ENCODE assay signal across 1 cellular context in genomic region chr5:174532453-174533126, GRCh38.
A peak's percentile ranks its signal among the peaks of the same experiment; 100 is the strongest.
TF ChIP-seq lines count a peak whose summit lies in the region.

No MANE protein-coding gene starts in this region.

TF ChIP-seq in K562, 482 proteins besides CTCF, POLR2A, EP300 and RAD21 (continued from another document and continues in another):
- TF ChIP-seq HMGXB4 (CRISPR knock-in tag; IDR thresholded peaks at IDR 0.05) = no peak
- TF ChIP-seq ZNF384 (IDR thresholded peaks at IDR 0.05; ENCODE audit: low read depth, low read length) = no peak
- no peak for TF ChIP-seq PHF8 (IDR thresholded peaks at IDR 0.05; ENCODE audit: borderline replicate concordance, low read length)
- TF ChIP-seq NR2C2 (CRISPR knock-in tag; IDR thresholded peaks at IDR 0.05) = no peak
- peak; percentile 44 for TF ChIP-seq NR2C2 (tag; IDR thresholded peaks at IDR 0.05)
- peak in 1 of 2 experiments; percentile 19; a peak in 2 of 4 replicates for TF ChIP-seq NRF1 (conservative IDR thresholded peaks at IDR 0.05 in 1 of 2, IDR thresholded peaks at IDR 0.05 in 1 of 2)
- TF ChIP-seq FUS (optimal IDR thresholded peaks at IDR 0.05; ENCODE audit: low read depth, low read length) = no peak
- TF ChIP-seq PTBP1 (IDR thresholded peaks at IDR 0.05; ENCODE audit: low read depth, low read length) = no peak
- TF ChIP-seq ZC3H8 (IDR thresholded peaks at IDR 0.05) = no peak
- no peak for TF ChIP-seq KDM4B (IDR thresholded peaks at IDR 0.05; ENCODE audit: borderline replicate concordance in 2 of 2, low read depth in 1 of 2)
- TF ChIP-seq NCOR1 (IDR thresholded peaks at IDR 0.05) = peak; percentile 58
- TF ChIP-seq, protein P1, sequence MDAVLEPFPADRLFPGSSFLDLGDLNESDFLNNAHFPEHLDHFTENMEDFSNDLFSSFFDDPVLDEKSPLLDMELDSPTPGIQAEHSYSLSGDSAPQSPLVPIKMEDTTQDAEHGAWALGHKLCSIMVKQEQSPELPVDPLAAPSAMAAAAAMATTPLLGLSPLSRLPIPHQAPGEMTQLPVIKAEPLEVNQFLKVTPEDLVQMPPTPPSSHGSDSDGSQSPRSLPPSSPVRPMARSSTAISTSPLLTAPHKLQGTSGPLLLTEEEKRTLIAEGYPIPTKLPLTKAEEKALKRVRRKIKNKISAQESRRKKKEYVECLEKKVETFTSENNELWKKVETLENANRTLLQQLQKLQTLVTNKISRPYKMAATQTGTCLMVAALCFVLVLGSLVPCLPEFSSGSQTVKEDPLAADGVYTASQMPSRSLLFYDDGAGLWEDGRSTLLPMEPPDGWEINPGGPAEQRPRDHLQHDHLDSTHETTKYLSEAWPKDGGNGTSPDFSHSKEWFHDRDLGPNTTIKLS (IDR thresholded peaks at IDR 0.05; ENCODE audit: borderline replicate concordance, low read depth) = peak; percentile 54; the same call in 1 of the 2 replicates
- TF ChIP-seq ELF1 (tag; IDR thresholded peaks at IDR 0.05) = no peak
- TF ChIP-seq FOXM1 (IDR thresholded peaks at IDR 0.05; ENCODE audit: low read depth) = no peak
- TF ChIP-seq FOXM1 (CRISPR knock-in tag; IDR thresholded peaks at IDR 0.05; ENCODE audit: low read depth) = no peak
- TF ChIP-seq, protein P2, sequence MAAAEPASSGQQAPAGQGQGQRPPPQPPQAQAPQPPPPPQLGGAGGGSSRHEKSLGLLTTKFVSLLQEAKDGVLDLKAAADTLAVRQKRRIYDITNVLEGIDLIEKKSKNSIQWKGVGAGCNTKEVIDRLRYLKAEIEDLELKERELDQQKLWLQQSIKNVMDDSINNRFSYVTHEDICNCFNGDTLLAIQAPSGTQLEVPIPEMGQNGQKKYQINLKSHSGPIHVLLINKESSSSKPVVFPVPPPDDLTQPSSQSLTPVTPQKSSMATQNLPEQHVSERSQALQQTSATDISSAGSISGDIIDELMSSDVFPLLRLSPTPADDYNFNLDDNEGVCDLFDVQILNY (CRISPR knock-in tag; IDR thresholded peaks at IDR 0.05) = no peak
- TF ChIP-seq, protein P3, sequence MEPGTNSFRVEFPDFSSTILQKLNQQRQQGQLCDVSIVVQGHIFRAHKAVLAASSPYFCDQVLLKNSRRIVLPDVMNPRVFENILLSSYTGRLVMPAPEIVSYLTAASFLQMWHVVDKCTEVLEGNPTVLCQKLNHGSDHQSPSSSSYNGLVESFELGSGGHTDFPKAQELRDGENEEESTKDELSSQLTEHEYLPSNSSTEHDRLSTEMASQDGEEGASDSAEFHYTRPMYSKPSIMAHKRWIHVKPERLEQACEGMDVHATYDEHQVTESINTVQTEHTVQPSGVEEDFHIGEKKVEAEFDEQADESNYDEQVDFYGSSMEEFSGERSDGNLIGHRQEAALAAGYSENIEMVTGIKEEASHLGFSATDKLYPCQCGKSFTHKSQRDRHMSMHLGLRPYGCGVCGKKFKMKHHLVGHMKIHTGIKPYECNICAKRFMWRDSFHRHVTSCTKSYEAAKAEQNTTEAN (CRISPR knock-in tag; IDR thresholded peaks at IDR 0.05) = no peak
- TF ChIP-seq GATA2 (CRISPR knock-in tag; IDR thresholded peaks at IDR 0.05) = no peak
- TF ChIP-seq ARID3A (IDR thresholded peaks at IDR 0.05; ENCODE audit: borderline replicate concordance, low read depth, low read length) = peak; percentile 74; the same call in 1 of the 2 replicates
- 0 out of 4 replicates have a peak, but pooled peaks of 1 of the 2 experiments have one; percentile 24 for TF ChIP-seq TBL1XR1 (IDR thresholded peaks at IDR 0.05; ENCODE audit: low read length in 2 of 2)
- no peak for TF ChIP-seq MEF2A (IDR thresholded peaks at IDR 0.05; ENCODE audit: control insufficient read depth, low read depth, low read length)
- peak in 1 of 3 experiments; percentile 42; a peak in 1 of 6 replicates for TF ChIP-seq ZBTB11 (CRISPR knock-in tag; IDR thresholded peaks at IDR 0.05)
- no peak for TF ChIP-seq SAFB (IDR thresholded peaks at IDR 0.05; ENCODE audit: borderline replicate concordance, low read depth, low read length)
- peak; percentile 34 for TF ChIP-seq CHD4 (IDR thresholded peaks at IDR 0.05; ENCODE audit: insufficient read depth, insufficient replicate concordance, low read depth, low read length, poor library complexity, severe bottlenecking)
- no peak for TF ChIP-seq CHD2 (IDR thresholded peaks at IDR 0.05; ENCODE audit: low read depth, low read length)
- peak; percentile 82 for TF ChIP-seq BHLHE40 (IDR thresholded peaks at IDR 0.05; ENCODE audit: low read length)
- TF ChIP-seq, protein P4, sequence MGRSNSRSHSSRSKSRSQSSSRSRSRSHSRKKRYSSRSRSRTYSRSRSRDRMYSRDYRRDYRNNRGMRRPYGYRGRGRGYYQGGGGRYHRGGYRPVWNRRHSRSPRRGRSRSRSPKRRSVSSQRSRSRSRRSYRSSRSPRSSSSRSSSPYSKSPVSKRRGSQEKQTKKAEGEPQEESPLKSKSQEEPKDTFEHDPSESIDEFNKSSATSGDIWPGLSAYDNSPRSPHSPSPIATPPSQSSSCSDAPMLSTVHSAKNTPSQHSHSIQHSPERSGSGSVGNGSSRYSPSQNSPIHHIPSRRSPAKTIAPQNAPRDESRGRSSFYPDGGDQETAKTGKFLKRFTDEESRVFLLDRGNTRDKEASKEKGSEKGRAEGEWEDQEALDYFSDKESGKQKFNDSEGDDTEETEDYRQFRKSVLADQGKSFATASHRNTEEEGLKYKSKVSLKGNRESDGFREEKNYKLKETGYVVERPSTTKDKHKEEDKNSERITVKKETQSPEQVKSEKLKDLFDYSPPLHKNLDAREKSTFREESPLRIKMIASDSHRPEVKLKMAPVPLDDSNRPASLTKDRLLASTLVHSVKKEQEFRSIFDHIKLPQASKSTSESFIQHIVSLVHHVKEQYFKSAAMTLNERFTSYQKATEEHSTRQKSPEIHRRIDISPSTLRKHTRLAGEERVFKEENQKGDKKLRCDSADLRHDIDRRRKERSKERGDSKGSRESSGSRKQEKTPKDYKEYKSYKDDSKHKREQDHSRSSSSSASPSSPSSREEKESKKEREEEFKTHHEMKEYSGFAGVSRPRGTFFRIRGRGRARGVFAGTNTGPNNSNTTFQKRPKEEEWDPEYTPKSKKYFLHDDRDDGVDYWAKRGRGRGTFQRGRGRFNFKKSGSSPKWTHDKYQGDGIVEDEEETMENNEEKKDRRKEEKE (IDR thresholded peaks at IDR 0.05; ENCODE audit: borderline replicate concordance in 1 of 2, control insufficient read depth in 1 of 2, low read depth in 2 of 2, low read length in 1 of 2) = no peak
- TF ChIP-seq BCL6 (CRISPR knock-in tag; IDR thresholded peaks at IDR 0.05) = no peak
- TF ChIP-seq RFX7 (CRISPR knock-in tag; IDR thresholded peaks at IDR 0.05) = no peak
- TF ChIP-seq KAT7 (CRISPR knock-in tag; IDR thresholded peaks at IDR 0.05; ENCODE audit: borderline replicate concordance) = no peak
- no peak for TF ChIP-seq GATAD2A (IDR thresholded peaks at IDR 0.05)
- TF ChIP-seq HNRNPL (IDR thresholded peaks at IDR 0.05; ENCODE audit: low read depth, low read length) = no peak
- TF ChIP-seq CXXC5 (CRISPR knock-in tag; IDR thresholded peaks at IDR 0.05) = peak; percentile 65
- peak; percentile 31; the same call in 1 of the 2 replicates for TF ChIP-seq NFE2L1 (tag; IDR thresholded peaks at IDR 0.05; ENCODE audit: borderline replicate concordance, low read depth)
- TF ChIP-seq MEF2D (tag; conservative IDR thresholded peaks at IDR 0.05; ENCODE audit: low read depth) = no peak
- peak; percentile 84 for TF ChIP-seq SMARCC2 (IDR thresholded peaks at IDR 0.05; ENCODE audit: low read depth)
- no peak for TF ChIP-seq CREBBP (IDR thresholded peaks at IDR 0.05; ENCODE audit: low read depth, low read length)
- TF ChIP-seq KDM2B (CRISPR knock-in tag; IDR thresholded peaks at IDR 0.05) = no peak
- peak; percentile 21; the same call in 1 of the 2 replicates for TF ChIP-seq STAT5A (IDR thresholded peaks at IDR 0.05; ENCODE audit: borderline replicate concordance, low read length)
- peak; percentile 93 for TF ChIP-seq MAFF (IDR thresholded peaks at IDR 0.05; ENCODE audit: low read length)
- TF ChIP-seq ZBTB7A (IDR thresholded peaks at IDR 0.05; ENCODE audit: borderline replicate concordance, control insufficient read depth, low read depth, low read length) = no peak
- no peak for TF ChIP-seq ZNF444 (CRISPR knock-in tag; IDR thresholded peaks at IDR 0.05)
- TF ChIP-seq DDX20 (tag; IDR thresholded peaks at IDR 0.05; ENCODE audit: low read depth) = no peak
- TF ChIP-seq PRPF4 (IDR thresholded peaks at IDR 0.05; ENCODE audit: insufficient read depth, low read depth, low read length, poor library complexity, severe bottlenecking) = no peak
- no peak for TF ChIP-seq HDAC3 (IDR thresholded peaks at IDR 0.05; ENCODE audit: borderline replicate concordance, partially characterized antibody)
- no peak for TF ChIP-seq STAT6 (CRISPR knock-in tag; IDR thresholded peaks at IDR 0.05)
- no peak for TF ChIP-seq SAFB2 (IDR thresholded peaks at IDR 0.05; ENCODE audit: borderline replicate concordance, low read depth, low read length, severe bottlenecking)
- TF ChIP-seq ARID2 (IDR thresholded peaks at IDR 0.05) = no peak
- TF ChIP-seq SP1 (CRISPR knock-in tag; IDR thresholded peaks at IDR 0.05) = no peak
- no peak for TF ChIP-seq RBBP5 (IDR thresholded peaks at IDR 0.05; ENCODE audit: borderline replicate concordance, insufficient read depth, low read length, poor library complexity, severe bottlenecking)
- TF ChIP-seq KAT8 (IDR thresholded peaks at IDR 0.05; ENCODE audit: low read depth) = no peak
- TF ChIP-seq TAF15 (IDR thresholded peaks at IDR 0.05; ENCODE audit: low read depth, low read length) = no peak
- TF ChIP-seq ZNF174 (CRISPR knock-in tag; IDR thresholded peaks at IDR 0.05) = no peak
- TF ChIP-seq C11orf30 (IDR thresholded peaks at IDR 0.05; ENCODE audit: low read depth) = peak; percentile 95
- TF ChIP-seq ARHGAP35 (IDR thresholded peaks at IDR 0.05; ENCODE audit: partially characterized antibody) = no peak
- TF ChIP-seq STAT5B (CRISPR knock-in tag; IDR thresholded peaks at IDR 0.05) = no peak
- TF ChIP-seq ESRRA (IDR thresholded peaks at IDR 0.05; ENCODE audit: borderline replicate concordance, low read depth) = no peak
